ENCODE assay signal across 25 cellular contexts in genomic region chr12:82130763-82131162, GRCh38.
"Had no signal": no experiment of that assay in that cellular context is flagged by ENCODE, and none has a peak within 500 bp of the region (broad histone marks: within the 10 kb centered on the region; RNA-seq: fewer than 3 reads in every experiment).

No MANE protein-coding gene starts in this region.

- H3K27me3 Mint-ChIP-seq: activated CD4-positive, alpha-beta memory T cell treated with anti-CD3 and anti-CD28 coated beads for 36 hours; activated naive CD4-positive, alpha-beta T cell treated with anti-CD3 and anti-CD28 coated beads, Interleukin-2, amount 50 U/mL, for 24 hours; naive B cell; stimulated activated naive CD8-positive, alpha-beta T cell treated with anti-CD3 and anti-CD28 coated beads, Interleukin-15, Interleukin-2, amounts not matched to agents 100 ng/mL and 50 ng/mL, for 24 hours; T-helper 17 cell had no signal

- H3K27ac ChIP-seq: heart right ventricle, prostate gland, suprapubic skin, tibial nerve had no signal

- H3K36me3 ChIP-seq: heart right ventricle, prostate gland, suprapubic skin, tibial nerve had no signal

- H3K4me1 ChIP-seq: heart right ventricle, prostate gland, suprapubic skin had no signal

- DNase-seq: activated CD4-positive, alpha-beta memory T cell treated with anti-CD3 and anti-CD28 coated beads for 36 hours; activated CD4-positive, alpha-beta T cell treated with anti-CD3 and anti-CD28 coated beads for 48 hours; activated gamma-delta T cell; activated T-cell treated with anti-CD3 and anti-CD28 coated beads, Interleukin-2, amount 50 U/mL, for 48 hours; aorta; dermis blood vessel endothelial cell; effector CD8-positive, alpha-beta T cell; heart right ventricle; islet precursor cell; left cardiac atrium; mesenchymal stem cell; mucosa of descending colon; naive B cell; right cardiac atrium; stimulated activated CD4-positive, alpha-beta T cell treated with anti-CD3 and anti-CD28 coated beads, Interleukin-12 subunit alpha, Interleukin-12 subunit beta, amount 100 ng/mL, for 4 hours; stimulated activated CD4-positive, alpha-beta T cell treated with anti-CD3 and anti-CD28 coated beads, Interleukin-4, amount 100 ng/mL, for 4 hours; SW 1271; T-helper 17 cell had no signal

- H3K27me3 ChIP-seq: heart right ventricle, suprapubic skin, tibial nerve had no signal

- H3K9me3 Mint-ChIP-seq: activated CD4-positive, alpha-beta memory T cell treated with anti-CD3 and anti-CD28 coated beads for 36 hours had no signal

- H3K36me3 Mint-ChIP-seq: activated CD4-positive, alpha-beta memory T cell treated with anti-CD3 and anti-CD28 coated beads for 36 hours; activated naive CD4-positive, alpha-beta T cell treated with anti-CD3 and anti-CD28 coated beads, Interleukin-2, amount 50 U/mL, for 24 hours; brain; naive B cell had no signal

- H3K27ac Mint-ChIP-seq: activated CD4-positive, alpha-beta memory T cell treated with anti-CD3 and anti-CD28 coated beads for 36 hours; activated naive CD4-positive, alpha-beta T cell treated with anti-CD3 and anti-CD28 coated beads, Interleukin-2, amount 50 U/mL, for 24 hours; brain; naive B cell; stimulated activated naive CD8-positive, alpha-beta T cell treated with anti-CD3 and anti-CD28 coated beads, Interleukin-15, Interleukin-2, amounts not matched to agents 100 ng/mL and 50 ng/mL, for 24 hours; T-helper 17 cell had no signal

- H3K9me3 ChIP-seq: mucosa of descending colon, prostate gland, suprapubic skin had no signal

- H3K4me3 Mint-ChIP-seq: activated CD4-positive, alpha-beta memory T cell treated with anti-CD3 and anti-CD28 coated beads for 36 hours; activated naive CD4-positive, alpha-beta T cell treated with anti-CD3 and anti-CD28 coated beads, Interleukin-2, amount 50 U/mL, for 24 hours; brain; naive B cell; stimulated activated naive CD8-positive, alpha-beta T cell treated with anti-CD3 and anti-CD28 coated beads, Interleukin-15, Interleukin-2, amounts not matched to agents 100 ng/mL and 50 ng/mL, for 24 hours; T-helper 17 cell had no signal

- H3K4me1 Mint-ChIP-seq: activated naive CD4-positive, alpha-beta T cell treated with anti-CD3 and anti-CD28 coated beads, Interleukin-2, amount 50 U/mL, for 24 hours; naive B cell; T-helper 17 cell had no signal

- ATAC-seq: esophagus mucosa, heart right ventricle, left cardiac atrium, mucosa of descending colon, right cardiac atrium, T-helper 17 cell had no signal

- H3K4me3 ChIP-seq: heart right ventricle, mucosa of descending colon, prostate gland, suprapubic skin, tibial nerve had no signal
